ENCODE assay signal across 1 cellular context in the genomic region with DNA sequence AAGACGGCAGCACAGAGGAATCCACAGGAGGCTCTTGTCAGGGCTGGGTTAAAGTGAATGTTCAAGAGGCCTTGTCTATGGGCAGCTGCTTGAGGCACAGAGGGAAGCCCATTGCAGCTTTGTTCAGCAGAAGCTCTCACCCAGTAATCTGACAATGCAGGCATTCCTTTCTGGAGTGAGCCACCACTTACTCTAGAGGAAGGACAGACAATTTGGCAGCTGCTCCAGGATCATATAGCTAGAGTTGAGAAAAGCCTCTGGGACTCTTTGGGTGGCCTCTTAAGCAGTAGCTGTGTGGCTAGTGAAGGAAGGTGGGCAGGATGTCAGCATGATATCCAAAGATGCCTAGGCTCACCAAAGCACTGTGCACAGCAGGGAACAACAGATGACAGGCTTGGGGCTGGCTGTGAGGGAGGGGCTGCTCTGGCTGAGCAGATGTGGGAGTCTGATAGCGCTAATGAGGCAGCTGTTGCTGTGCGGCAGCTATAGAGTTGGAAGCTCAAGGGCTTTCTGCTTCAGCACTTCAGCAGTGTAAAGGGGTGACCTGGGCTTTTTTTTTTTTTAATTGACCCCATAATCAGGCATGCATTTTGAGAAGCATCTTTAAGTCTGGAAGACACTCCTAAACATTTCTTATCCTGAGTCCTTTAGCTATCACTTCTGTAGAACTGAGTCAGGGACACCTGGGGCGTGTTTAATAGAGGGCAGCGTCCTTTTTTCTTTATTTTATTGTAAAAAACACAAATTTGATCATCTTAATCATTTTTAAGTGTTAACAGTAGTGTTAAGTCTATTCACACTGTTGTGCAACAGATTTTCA.
TF ChIP-seq lines count a peak whose summit lies in the region.

No MANE protein-coding gene starts in this region.

TF ChIP-seq in HEK293, 187 proteins besides CTCF, POLR2A, EP300 and RAD21 (continued from another document):
- TF ChIP-seq, protein P1, sequence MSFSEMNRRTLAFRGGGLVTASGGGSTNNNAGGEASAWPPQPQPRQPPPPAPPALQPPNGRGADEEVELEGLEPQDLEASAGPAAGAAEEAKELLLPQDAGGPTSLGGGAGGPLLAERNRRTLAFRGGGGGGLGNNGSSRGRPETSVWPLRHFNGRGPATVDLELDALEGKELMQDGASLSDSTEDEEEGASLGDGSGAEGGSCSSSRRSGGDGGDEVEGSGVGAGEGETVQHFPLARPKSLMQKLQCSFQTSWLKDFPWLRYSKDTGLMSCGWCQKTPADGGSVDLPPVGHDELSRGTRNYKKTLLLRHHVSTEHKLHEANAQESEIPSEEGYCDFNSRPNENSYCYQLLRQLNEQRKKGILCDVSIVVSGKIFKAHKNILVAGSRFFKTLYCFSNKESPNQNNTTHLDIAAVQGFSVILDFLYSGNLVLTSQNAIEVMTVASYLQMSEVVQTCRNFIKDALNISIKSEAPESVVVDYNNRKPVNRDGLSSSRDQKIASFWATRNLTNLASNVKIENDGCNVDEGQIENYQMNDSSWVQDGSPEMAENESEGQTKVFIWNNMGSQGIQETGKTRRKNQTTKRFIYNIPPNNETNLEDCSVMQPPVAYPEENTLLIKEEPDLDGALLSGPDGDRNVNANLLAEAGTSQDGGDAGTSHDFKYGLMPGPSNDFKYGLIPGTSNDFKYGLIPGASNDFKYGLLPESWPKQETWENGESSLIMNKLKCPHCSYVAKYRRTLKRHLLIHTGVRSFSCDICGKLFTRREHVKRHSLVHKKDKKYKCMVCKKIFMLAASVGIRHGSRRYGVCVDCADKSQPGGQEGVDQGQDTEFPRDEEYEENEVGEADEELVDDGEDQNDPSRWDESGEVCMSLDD (tag by site-specific recombination; IDR thresholded peaks at IDR 0.05) = no peak
- TF ChIP-seq ZNF707 (tag by site-specific recombination; IDR thresholded peaks at IDR 0.05) = no peak
- TF ChIP-seq SCRT1 (tag by site-specific recombination; IDR thresholded peaks at IDR 0.05; ENCODE audit: borderline replicate concordance) = peak; percentile 40; the same call in 1 of the 2 replicates
- TF ChIP-seq, protein P2, sequence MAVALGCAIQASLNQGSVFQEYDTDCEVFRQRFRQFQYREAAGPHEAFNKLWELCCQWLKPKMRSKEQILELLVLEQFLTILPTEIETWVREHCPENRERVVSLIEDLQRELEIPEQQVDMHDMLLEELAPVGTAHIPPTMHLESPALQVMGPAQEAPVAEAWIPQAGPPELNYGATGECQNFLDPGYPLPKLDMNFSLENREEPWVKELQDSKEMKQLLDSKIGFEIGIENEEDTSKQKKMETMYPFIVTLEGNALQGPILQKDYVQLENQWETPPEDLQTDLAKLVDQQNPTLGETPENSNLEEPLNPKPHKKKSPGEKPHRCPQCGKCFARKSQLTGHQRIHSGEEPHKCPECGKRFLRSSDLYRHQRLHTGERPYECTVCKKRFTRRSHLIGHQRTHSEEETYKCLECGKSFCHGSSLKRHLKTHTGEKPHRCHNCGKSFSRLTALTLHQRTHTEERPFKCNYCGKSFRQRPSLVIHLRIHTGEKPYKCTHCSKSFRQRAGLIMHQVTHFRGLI (tag by site-specific recombination; IDR thresholded peaks at IDR 0.05) = no peak
- TF ChIP-seq, protein P3, sequence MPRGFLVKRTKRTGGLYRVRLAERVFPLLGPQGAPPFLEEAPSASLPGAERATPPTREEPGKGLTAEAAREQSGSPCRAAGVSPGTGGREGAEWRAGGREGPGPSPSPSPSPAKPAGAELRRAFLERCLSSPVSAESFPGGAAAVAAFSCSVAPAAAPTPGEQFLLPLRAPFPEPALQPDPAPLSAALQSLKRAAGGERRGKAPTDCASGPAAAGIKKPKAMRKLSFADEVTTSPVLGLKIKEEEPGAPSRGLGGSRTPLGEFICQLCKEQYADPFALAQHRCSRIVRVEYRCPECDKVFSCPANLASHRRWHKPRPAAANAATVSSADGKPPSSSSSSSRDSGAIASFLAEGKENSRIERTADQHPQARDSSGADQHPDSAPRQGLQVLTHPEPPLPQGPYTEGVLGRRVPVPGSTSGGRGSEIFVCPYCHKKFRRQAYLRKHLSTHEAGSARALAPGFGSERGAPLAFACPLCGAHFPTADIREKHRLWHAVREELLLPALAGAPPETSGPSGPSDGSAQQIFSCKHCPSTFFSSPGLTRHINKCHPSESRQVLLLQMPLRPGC (tag by site-specific recombination; IDR thresholded peaks at IDR 0.05) = no peak
- TF ChIP-seq KLF7 (tag by site-specific recombination; IDR thresholded peaks at IDR 0.05; ENCODE audit: borderline replicate concordance) = no peak
- no peak for TF ChIP-seq ZNF112 (tag by site-specific recombination; IDR thresholded peaks at IDR 0.05)
- TF ChIP-seq, protein P4, sequence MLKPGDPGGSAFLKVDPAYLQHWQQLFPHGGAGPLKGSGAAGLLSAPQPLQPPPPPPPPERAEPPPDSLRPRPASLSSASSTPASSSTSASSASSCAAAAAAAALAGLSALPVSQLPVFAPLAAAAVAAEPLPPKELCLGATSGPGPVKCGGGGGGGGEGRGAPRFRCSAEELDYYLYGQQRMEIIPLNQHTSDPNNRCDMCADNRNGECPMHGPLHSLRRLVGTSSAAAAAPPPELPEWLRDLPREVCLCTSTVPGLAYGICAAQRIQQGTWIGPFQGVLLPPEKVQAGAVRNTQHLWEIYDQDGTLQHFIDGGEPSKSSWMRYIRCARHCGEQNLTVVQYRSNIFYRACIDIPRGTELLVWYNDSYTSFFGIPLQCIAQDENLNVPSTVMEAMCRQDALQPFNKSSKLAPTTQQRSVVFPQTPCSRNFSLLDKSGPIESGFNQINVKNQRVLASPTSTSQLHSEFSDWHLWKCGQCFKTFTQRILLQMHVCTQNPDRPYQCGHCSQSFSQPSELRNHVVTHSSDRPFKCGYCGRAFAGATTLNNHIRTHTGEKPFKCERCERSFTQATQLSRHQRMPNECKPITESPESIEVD (tag by site-specific recombination; IDR thresholded peaks at IDR 0.05) = no peak
- no peak for TF ChIP-seq ZFP41 (tag by site-specific recombination; IDR thresholded peaks at IDR 0.05; ENCODE audit: borderline replicate concordance)
- no peak for TF ChIP-seq SETDB1 (IDR thresholded peaks at IDR 0.05; ENCODE audit: insufficient read length, low read length)
- peak; percentile 99 for TF ChIP-seq ZIC2 (tag by site-specific recombination; IDR thresholded peaks at IDR 0.05)
- 0 out of 2 replicates have a peak, but pooled peaks have one; percentile 10 for TF ChIP-seq EGR2 (tag by site-specific recombination; IDR thresholded peaks at IDR 0.05; ENCODE audit: low read depth)
- no peak for TF ChIP-seq ZBTB48 (tag by site-specific recombination; IDR thresholded peaks at IDR 0.05)
- no peak for TF ChIP-seq GFI1B (tag by site-specific recombination; IDR thresholded peaks at IDR 0.05)
- no peak for TF ChIP-seq GLIS2 (tag by site-specific recombination; IDR thresholded peaks at IDR 0.05)
- no peak for TF ChIP-seq ZNF416 (tag by site-specific recombination; IDR thresholded peaks at IDR 0.05)
- no peak for TF ChIP-seq ZFP69B (tag by site-specific recombination; IDR thresholded peaks at IDR 0.05)
- TF ChIP-seq OSR2 (tag by site-specific recombination; IDR thresholded peaks at IDR 0.05) = peak; percentile 27; the same call in 1 of the 2 replicates
- TF ChIP-seq ZNF701 (tag by site-specific recombination; IDR thresholded peaks at IDR 0.05) = no peak
- TF ChIP-seq ZNF792 (tag by site-specific recombination; IDR thresholded peaks at IDR 0.05) = no peak
